ENCODE assay signal across 8 cellular contexts in genomic region chr9:128724744-128725211, GRCh38. TPM values are rescaled to one million over a fixed set of nuclear protein-coding genes. Genes with fewer than 3 reads are reported as not detected.
DNase-seq lines count a peak whose midpoint lies in the region; ATAC-seq and TF ChIP-seq lines count a peak whose summit lies in the region.

No MANE protein-coding gene starts in this region.

- CTCF ChIA-PET in activated CD8-positive, alpha-beta T cell treated with anti-CD3 and anti-CD28 coated beads, Interleukin-2, amount 10 ng/mL, durations not matched to agents 7 days and 5 days (lab: Charles Lee): interaction anchor here (0.9 to 2.8 kb wide), 4 partner anchors 23 to 286 kb away, joined by 3 to 13 read pairs (median 6); partner anchors contain the start of genes ENDOG, PKN3 and SET

- no peak for TF ChIP-seq POLR2A in erythroblast (IDR thresholded peaks at IDR 0.05; ENCODE audit: low read length)

- peaks cover 43% of the 10 kb centered on the region for H3K36me3 Mint-ChIP-seq in activated CD8-positive, alpha-beta T cell treated with anti-CD3 and anti-CD28 coated beads, Interleukin-2, amount 10 ng/mL, durations not matched to agents 7 days and 5 days (ENCODE audit: low read depth)
- H3K36me3 Mint-ChIP-seq in mesothelial cell of epicardium: no peaks in the 10 kb centered on the region

- H3K4me3 Mint-ChIP-seq in activated CD8-positive, alpha-beta T cell treated with anti-CD3 and anti-CD28 coated beads, Interleukin-2, amount 10 ng/mL, durations not matched to agents 7 days and 5 days: peak overlapping the region; percentile 97
- H3K4me3 Mint-ChIP-seq in mesothelial cell of epicardium: peak overlapping the region; percentile 86

- POLR2A ChIA-PET in activated CD8-positive, alpha-beta T cell treated with anti-CD3 and anti-CD28 coated beads, Interleukin-2, amount 10 ng/mL, durations not matched to agents 7 days and 5 days (lab: Charles Lee): interaction anchor here (0.6 to 1.7 kb wide), 12 partner anchors 28 to 220 kb away, joined by 3 to 8 read pairs (median 4); partner anchors contain the start of genes ENDOG, GLE1, SET and SPTAN1

- H3K4me1 Mint-ChIP-seq in activated CD8-positive, alpha-beta T cell treated with anti-CD3 and anti-CD28 coated beads, Interleukin-2, amount 10 ng/mL, durations not matched to agents 7 days and 5 days (ENCODE audit: low read depth): peaks cover 52% of the 10 kb centered on the region
- peaks cover 23% of the 10 kb centered on the region for H3K4me1 Mint-ChIP-seq in mesothelial cell of epicardium

- H3K27me3 Mint-ChIP-seq in activated CD8-positive, alpha-beta T cell treated with anti-CD3 and anti-CD28 coated beads, Interleukin-2, amount 10 ng/mL, durations not matched to agents 7 days and 5 days (ENCODE audit: low read depth): no peaks in the 10 kb centered on the region
- no peaks in the 10 kb centered on the region for H3K27me3 Mint-ChIP-seq in mesothelial cell of epicardium (ENCODE audit: low read depth)

- H3K9me3 Mint-ChIP-seq in activated CD8-positive, alpha-beta T cell treated with anti-CD3 and anti-CD28 coated beads, Interleukin-2, amount 10 ng/mL, durations not matched to agents 7 days and 5 days (ENCODE audit: insufficient read depth): no peaks in the 10 kb centered on the region
- no peaks in the 10 kb centered on the region for H3K9me3 Mint-ChIP-seq in mesothelial cell of epicardium

- no peak for TF ChIP-seq CTCF in mesothelial cell of epicardium (IDR thresholded peaks at IDR 0.05; ENCODE audit: unreplicated experiment)

- peak overlapping the region; percentile 93 for H3K27ac Mint-ChIP-seq in activated CD8-positive, alpha-beta T cell treated with anti-CD3 and anti-CD28 coated beads, Interleukin-2, amount 10 ng/mL, durations not matched to agents 7 days and 5 days
- no peak overlapping the region for H3K27ac Mint-ChIP-seq in mesothelial cell of epicardium

- ATAC-seq in activated CD8-positive, alpha-beta T cell treated with anti-CD3 and anti-CD28 coated beads, Interleukin-2, amount 10 ng/mL, durations not matched to agents 7 days and 5 days: peak; percentile 7
- ATAC-seq in GM19463 (IDR thresholded peaks at IDR 0.05; ENCODE audit: unreplicated experiment): no peak

- peak; percentile 46 for DNase-seq in DMS114 treated with DMSO at 0.1 percent for 48 hours (lab: John Stamatoyannopoulos, UW; ENCODE audit: unreplicated experiment)
- peak; percentile 30 for DNase-seq in HCEC 1CT
- DNase-seq in NCI-H510A treated with DMSO at 0.1 percent for 48 hours (lab: John Stamatoyannopoulos, UW): peak; percentile 79
- peak; percentile 58 for DNase-seq in activated CD8-positive, alpha-beta T cell treated with anti-CD3 and anti-CD28 coated beads, Interleukin-2, amount 10 ng/mL, durations not matched to agents 7 days and 5 days
- DNase-seq in erythroblast (lab: John Stamatoyannopoulos, UW): peak; percentile 49 to 55
- DNase-seq in mesothelial cell of epicardium (ENCODE audit: low spot score in 2 of 2, unreplicated experiment in 2 of 2): no peak
- DNase-seq in stromal cell of bone marrow (ENCODE audit: low read depth): peak; percentile 50

RNA-seq across cellular contexts. Expression of gene ZDHHC12, which starts 0.9 kb away (rescaled TPM):
- 10 to 100 TPM; 80.4 to 88.4 TPM for total RNA-seq in activated CD8-positive, alpha-beta T cell treated with anti-CD3 and anti-CD28 coated beads, Interleukin-2, amount 10 ng/mL, durations not matched to agents 7 days and 5 days
- total RNA-seq in mesothelial cell of epicardium: 20.7 to 22.6 TPM (median 21.6 TPM) in 3 replicates

RNA-seq across cellular contexts. Expression of gene PKN3, which starts 22.5 kb away (rescaled TPM):
- 1 to 10 TPM; 7.6 to 8.0 TPM for total RNA-seq in activated CD8-positive, alpha-beta T cell treated with anti-CD3 and anti-CD28 coated beads, Interleukin-2, amount 10 ng/mL, durations not matched to agents 7 days and 5 days
- total RNA-seq in mesothelial cell of epicardium: 5.2 to 6.6 TPM (median 5.9 TPM) in 3 replicates

RNA-seq across cellular contexts. Expression of gene SET, which starts 35.8 kb away (rescaled TPM):
- total RNA-seq in activated CD8-positive, alpha-beta T cell treated with anti-CD3 and anti-CD28 coated beads, Interleukin-2, amount 10 ng/mL, durations not matched to agents 7 days and 5 days: 100 to 1,000 TPM; 574 to 607 TPM
- 443 to 471 TPM (median 467 TPM) in 3 replicates for total RNA-seq in mesothelial cell of epicardium

RNA-seq across cellular contexts. Expression of gene ZER1, which starts 46.9 kb away (rescaled TPM):
- total RNA-seq in activated CD8-positive, alpha-beta T cell treated with anti-CD3 and anti-CD28 coated beads, Interleukin-2, amount 10 ng/mL, durations not matched to agents 7 days and 5 days: 10 to 100 TPM; 15.3 to 15.9 TPM
- 37.2 to 39.0 TPM (median 38.7 TPM) in 3 replicates for total RNA-seq in mesothelial cell of epicardium

Comparison
In these comparisons a context has a peak if more than half of its experiments do, and no peak if none do; other contexts are left out.
1. DNase-seq: peak in DMS114 treated with DMSO at 0.1 percent for 48 hours (single experiment), HCEC 1CT (single experiment), NCI-H510A treated with DMSO at 0.1 percent for 48 hours (single experiment), activated CD8-positive, alpha-beta T cell treated with anti-CD3 and anti-CD28 coated beads, Interleukin-2, amount 10 ng/mL, durations not matched to agents 7 days and 5 days (single experiment), erythroblast (2 of 2) and stromal cell of bone marrow (single experiment); none in mesothelial cell of epicardium (0 of 2).